Comparison of ENCODE assay signal across 8 cellular contexts in the genomic region with DNA sequence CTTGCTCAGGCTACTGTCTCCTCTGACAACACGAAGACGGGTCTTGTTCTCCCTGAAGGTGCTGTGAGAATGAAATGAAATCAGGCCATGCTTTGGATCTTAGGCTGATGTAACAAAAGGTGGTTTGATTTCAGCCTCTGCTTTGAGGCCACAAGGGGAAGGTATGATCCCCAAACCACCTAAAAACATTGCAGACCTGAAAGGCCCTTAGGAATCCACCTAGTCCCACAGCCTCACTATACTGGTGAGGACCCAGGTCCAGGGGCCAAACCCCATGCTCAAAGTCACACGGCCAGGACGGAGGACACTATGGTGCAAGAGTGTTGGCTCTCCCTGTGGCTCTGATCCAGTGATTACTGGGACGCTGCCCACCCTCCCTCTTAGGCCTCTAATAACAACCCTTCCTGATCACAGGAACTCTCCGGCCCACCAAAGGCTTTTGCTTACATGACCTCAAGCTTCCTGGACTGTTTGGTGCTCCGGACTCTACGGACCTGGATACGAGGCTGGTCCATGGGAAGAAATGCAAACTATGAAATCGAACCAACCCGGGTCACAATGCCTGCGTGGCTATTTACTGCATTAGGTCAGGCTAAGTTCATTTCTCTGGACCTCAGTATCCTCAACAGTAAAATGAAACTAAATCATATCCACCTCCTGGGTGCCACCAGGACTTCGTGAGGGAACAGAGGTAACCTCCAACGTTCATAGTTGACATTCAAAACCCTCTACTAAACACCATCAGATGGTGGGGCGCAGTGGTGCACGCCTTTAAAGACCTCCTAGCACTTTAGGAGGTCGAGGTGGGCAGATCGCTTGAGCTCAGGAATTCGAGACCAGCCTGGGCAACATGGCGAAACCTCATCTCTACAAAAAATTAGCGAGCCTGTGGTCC. TPM values are rescaled to one million over a fixed set of nuclear protein-coding genes. Genes with fewer than 3 reads are reported as not detected.
DNase-seq lines count a peak whose midpoint lies in the region; ATAC-seq, FAIRE-seq and TF ChIP-seq lines count a peak whose summit lies in the region.

No MANE protein-coding gene starts in this region.

- RAD21 ChIA-PET in HCT116 (lab: Charles Lee; ENCODE audit: low non-redundant PET in 1 of 2, low total read pairs in 2 of 2, uncharacterized antibody in 2 of 2, unreplicated experiment in 2 of 2) = no interaction called here

- no peak for TF ChIP-seq RAD21 in HCT116 (IDR thresholded peaks at IDR 0.05; ENCODE audit: low read depth)

- H3K9ac ChIP-seq in HCT116 (ENCODE audit: low read length) (peak overlapping the region; percentile 94), skeletal muscle tissue (ENCODE audit: low read depth in 1 of 3, low read length in 3 of 3) (peak overlapping the region; percentile 91 to 98 (median 93))

- H3K36me3 ChIP-seq in HCT116 (ENCODE audit: control insufficient read depth in 1 of 2, insufficient read depth in 2 of 2, low read length in 2 of 2) (peaks cover 8 to 22% of the 10 kb centered on the region in 2 experiments), heart right ventricle (peaks cover 0 to 33% (median 9%) of the 10 kb centered on the region in 9 donors), skeletal muscle tissue (ENCODE audit: control insufficient read depth in 3 of 3, insufficient read depth in 3 of 3, low read length in 3 of 3) (peaks cover 13 to 18% (median 14%) of the 10 kb centered on the region in 3 donors)

- H3K9me3 ChIP-seq in HCT116 (ENCODE audit: control insufficient read depth in 1 of 2, insufficient read depth in 1 of 2, low read depth in 1 of 2, low read length in 2 of 2) = peaks cover 0 to 4% of the 10 kb centered on the region in 2 experiments; a peak in 1 of 4 replicates
- peaks cover 0 to 3% (median under 1%) of the 10 kb centered on the region in 11 donors for H3K9me3 ChIP-seq in heart right ventricle
- H3K9me3 ChIP-seq in skeletal muscle tissue (ENCODE audit: control insufficient read depth in 3 of 3, low read length in 3 of 3) = no peaks in the 10 kb centered on the region

- H3K9me2 ChIP-seq in HCT116 (ENCODE audit: insufficient read depth) = no peaks in the 10 kb centered on the region

- peak overlapping the region; percentile 63; the same call in 1 of the 2 replicates for H3K27ac ChIP-seq in HCT116 (ENCODE audit: low read depth, low read length)
- H3K27ac ChIP-seq in VCaP = peak overlapping the region; percentile 86; the same call in 1 of the 2 replicates
- H3K27ac ChIP-seq in heart right ventricle = peak overlapping the region in 9 of 10 donors; percentile 13 to 96 (median 91)
- peak overlapping the region; percentile 88 for H3K27ac ChIP-seq in skeletal muscle tissue (ENCODE audit: low read depth, low read length)

- no peak for DNase-seq in HCT116 (ENCODE audit: low read depth, low spot score)
- DNase-seq in heart right ventricle = peak; percentile 15 to 36
- DNase-seq in COLO668 (lab: John Stamatoyannopoulos, UW; ENCODE audit: unreplicated experiment) = no peak
- no peak for DNase-seq in stimulated activated CD4-positive, alpha-beta T cell treated with anti-CD3 and anti-CD28 coated beads, Interleukin-4, amount 100 ng/mL, for 24 hours
- no peak for DNase-seq in hippocampal formation (lab: John Stamatoyannopoulos, UW)
- DNase-seq in RCC 7860 (ENCODE audit: low spot score) = no peak

- WGBS in heart right ventricle, 2 donors = 56 to 71% methylated on average over 21 of the region's 21 CpGs

- CTCF ChIA-PET in HCT116 (lab: Charles Lee) = no interaction called here

- H3K4me3 ChIP-seq in HCT116 (replicated peaks in 1 of 2; ENCODE audit: low read depth in 1 of 2, low read length in 2 of 2) = peak overlapping the region; percentile 56 to 85
- peak overlapping the region; percentile 66 to 99 (median 90) for H3K4me3 ChIP-seq in heart right ventricle
- H3K4me3 ChIP-seq in skeletal muscle tissue (ENCODE audit: low read length in 3 of 3) = peak overlapping the region; percentile 88 to 99 (median 99)

- no TSS peak for BruUV-seq in HCT116 (replicated peaks; lab: Mats Ljungman, UMichigan)

- peaks cover 72% of the 10 kb centered on the region for H3K79me2 ChIP-seq in HCT116 (ENCODE audit: insufficient read depth, low read length)

- no peak overlapping the region for H2AFZ ChIP-seq in HCT116 (ENCODE audit: low read depth, low read length, poor library complexity, severe bottlenecking)

- TF ChIP-seq CTCF in HCT116 (IDR thresholded peaks at IDR 0.05 in 2 of 3, conservative IDR thresholded peaks at IDR 0.05 in 1 of 3; ENCODE audit: borderline replicate concordance in 1 of 3, insufficient read depth in 1 of 3, low read depth in 2 of 3, low read length in 2 of 3) (no peak), VCaP (conservative IDR thresholded peaks at IDR 0.05) (no peak), heart right ventricle (IDR thresholded peaks at IDR 0.05) (no peak)

- intact Hi-C loops in HCT116 (cut with micrococcal nuclease) = no loop called here
- intact Hi-C loops in heart right ventricle (cut with DNase I) = loop anchor here in 3 of 10 donors (5.0 kb wide), 3 partner anchors 75 to 90 kb away; a partner anchor contains a TSS

- no peaks in the 10 kb centered on the region for H3K27me3 ChIP-seq in HCT116 (ENCODE audit: insufficient read depth, low read length)
- no peaks in the 10 kb centered on the region for H3K27me3 ChIP-seq in heart right ventricle
- no peaks in the 10 kb centered on the region for H3K27me3 ChIP-seq in skeletal muscle tissue (ENCODE audit: control insufficient read depth in 3 of 3, insufficient read depth in 3 of 3, low read length in 3 of 3)

- peaks cover 27 to 50% of the 10 kb centered on the region in 2 experiments for H3K4me1 ChIP-seq in HCT116 (ENCODE audit: control insufficient read depth in 1 of 2, insufficient read depth in 2 of 2, low read length in 2 of 2)
- H3K4me1 ChIP-seq in heart right ventricle = peaks cover 5 to 77% (median 53%) of the 10 kb centered on the region in 9 donors
- H3K4me1 ChIP-seq in skeletal muscle tissue (ENCODE audit: control insufficient read depth in 3 of 3, insufficient read depth in 3 of 3, low read length in 3 of 3) = peaks cover 53 to 66% (median 56%) of the 10 kb centered on the region in 3 donors

- no peak for TF ChIP-seq POLR2A in HCT116 (IDR thresholded peaks at IDR 0.05; ENCODE audit: borderline replicate concordance, extremely low read depth, insufficient read depth, insufficient read length)

- H4K20me1 ChIP-seq in HCT116 (ENCODE audit: insufficient read depth) = no peaks in the 10 kb centered on the region

- H3K4me2 ChIP-seq in HCT116 (ENCODE audit: low read length) = peak overlapping the region; percentile 96

- POLR2A ChIA-PET in HCT116 (lab: Charles Lee) = interaction anchor here (0.6 to 2.3 kb wide), 3 partner anchors 11 to 882 kb away, joined by 3 to 10 read pairs (median 5); no protein-coding TSS in a partner anchor

- no peak for FAIRE-seq in RCC 7860 (lab: Jason Lieb, UNC)

- ATAC-seq in HCT116 (no peak), heart right ventricle (no peak)

TF ChIP-seq in HCT116, 20 proteins besides CTCF, POLR2A, EP300 and RAD21:
- TF ChIP-seq EGR1 (IDR thresholded peaks at IDR 0.05; ENCODE audit: low read depth) = no peak
- no peak for TF ChIP-seq ELF1 (IDR thresholded peaks at IDR 0.05; ENCODE audit: borderline replicate concordance, low read depth)
- TF ChIP-seq, protein P1, sequence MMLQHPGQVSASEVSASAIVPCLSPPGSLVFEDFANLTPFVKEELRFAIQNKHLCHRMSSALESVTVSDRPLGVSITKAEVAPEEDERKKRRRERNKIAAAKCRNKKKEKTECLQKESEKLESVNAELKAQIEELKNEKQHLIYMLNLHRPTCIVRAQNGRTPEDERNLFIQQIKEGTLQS (IDR thresholded peaks at IDR 0.05) = no peak
- no peak for TF ChIP-seq CBX3 (IDR thresholded peaks at IDR 0.05; ENCODE audit: low read depth)
- no peak for TF ChIP-seq SIN3A (IDR thresholded peaks at IDR 0.05; ENCODE audit: low read depth)
- TF ChIP-seq ZFX (IDR thresholded peaks at IDR 0.05) = no peak
TF ChIP-seq in HCT116: peak in this region for 0.

RNA-seq across cellular contexts. Expression of a gene that starts 1.5 kb away (rescaled TPM):
- total RNA-seq in HCT116 (2021; ENCODE audit: unreplicated experiment) = 135 TPM
- 97.3 and 116 TPM in 2 replicates for polyA plus RNA-seq in HCT116 (2012)
- total RNA-seq in heart right ventricle = 10 to 100 TPM in 8 of 10 donors, 1 to 10 TPM in 2; 8.7 to 32.7 (median 17.3) TPM
- 10 to 100 TPM in 1 of 2 donors, 1 to 10 TPM in 1; 4.9 to 15.1 TPM for polyA plus RNA-seq in heart right ventricle
- 7.8 TPM for total RNA-seq in skeletal muscle tissue

RNA-seq across cellular contexts. Expression of a gene that starts 48.5 kb away (rescaled TPM):
- 31.2 TPM for total RNA-seq in HCT116 (2021; ENCODE audit: unreplicated experiment)
- polyA plus RNA-seq in HCT116 (2012) = 11.4 and 14.6 TPM in 2 replicates
- total RNA-seq in heart right ventricle = 10 to 100 TPM in 1 of 10 donors, 1 to 10 TPM in 9; 6.7 to 10.3 (median 8.5) TPM
- 1 to 10 TPM; 5.2 to 6.8 TPM for polyA plus RNA-seq in heart right ventricle
- total RNA-seq in skeletal muscle tissue = 14.6 TPM

Comparison
In these comparisons a context has a peak if more than half of its experiments do, and no peak if none do; other contexts are left out.
1. DNase-seq: peak in heart right ventricle (2 of 2); none in HCT116 (single experiment), COLO668 (single experiment), stimulated activated CD4-positive, alpha-beta T cell treated with anti-CD3 and anti-CD28 coated beads, Interleukin-4, amount 100 ng/mL, for 24 hours (single experiment), hippocampal formation (0 of 2) and RCC 7860 (single experiment).
2. Peak in every context shown above with its lines, with median percentiles within 50 percentile points of each other: H3K27ac ChIP-seq and H3K4me3 ChIP-seq.